Comparison of ENCODE assay signal across 2 cellular contexts in the genomic region with DNA sequence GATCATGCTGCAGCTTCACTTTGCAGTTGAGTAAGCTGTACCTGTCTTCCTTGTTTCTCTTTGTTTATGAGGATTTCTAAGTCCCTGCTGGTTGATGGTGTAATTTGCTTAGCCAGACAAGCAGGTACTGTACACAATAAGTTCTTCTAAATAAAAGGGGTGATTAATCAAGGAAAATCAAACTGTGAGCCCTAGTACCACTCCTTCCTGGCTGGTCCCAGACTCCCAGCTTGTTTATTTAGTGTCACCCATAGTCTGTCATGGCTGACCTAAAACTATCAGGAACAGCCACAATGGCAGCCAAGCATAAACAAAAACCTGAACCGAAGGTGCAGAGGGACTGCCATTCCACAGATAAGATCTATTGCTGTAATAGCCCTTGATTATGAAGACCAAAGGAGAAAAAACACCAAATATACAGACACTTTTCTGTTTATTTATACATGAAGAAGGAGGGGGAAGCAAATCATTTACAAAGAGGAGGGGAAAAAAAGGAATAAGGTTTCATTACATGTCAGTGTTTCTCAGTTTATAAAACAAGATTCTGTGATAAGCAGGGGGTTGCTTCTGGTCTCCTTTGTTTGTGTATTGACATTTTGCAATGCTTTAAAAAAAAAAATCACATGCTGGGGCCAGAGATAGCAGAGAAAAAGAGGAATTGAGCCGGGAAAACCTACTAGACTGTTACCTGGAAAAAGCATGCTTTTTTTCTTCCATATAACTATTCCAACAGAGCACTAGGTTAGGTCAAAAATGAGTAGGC.
A peak's percentile ranks its signal among the peaks of the same experiment; 100 is the strongest.
TF ChIP-seq lines count a peak whose summit lies in the region.

No MANE protein-coding gene starts in this region.

TF ChIP-seq in liver, 16 proteins besides CTCF, POLR2A, EP300 and RAD21:
- TF ChIP-seq, protein P1, sequence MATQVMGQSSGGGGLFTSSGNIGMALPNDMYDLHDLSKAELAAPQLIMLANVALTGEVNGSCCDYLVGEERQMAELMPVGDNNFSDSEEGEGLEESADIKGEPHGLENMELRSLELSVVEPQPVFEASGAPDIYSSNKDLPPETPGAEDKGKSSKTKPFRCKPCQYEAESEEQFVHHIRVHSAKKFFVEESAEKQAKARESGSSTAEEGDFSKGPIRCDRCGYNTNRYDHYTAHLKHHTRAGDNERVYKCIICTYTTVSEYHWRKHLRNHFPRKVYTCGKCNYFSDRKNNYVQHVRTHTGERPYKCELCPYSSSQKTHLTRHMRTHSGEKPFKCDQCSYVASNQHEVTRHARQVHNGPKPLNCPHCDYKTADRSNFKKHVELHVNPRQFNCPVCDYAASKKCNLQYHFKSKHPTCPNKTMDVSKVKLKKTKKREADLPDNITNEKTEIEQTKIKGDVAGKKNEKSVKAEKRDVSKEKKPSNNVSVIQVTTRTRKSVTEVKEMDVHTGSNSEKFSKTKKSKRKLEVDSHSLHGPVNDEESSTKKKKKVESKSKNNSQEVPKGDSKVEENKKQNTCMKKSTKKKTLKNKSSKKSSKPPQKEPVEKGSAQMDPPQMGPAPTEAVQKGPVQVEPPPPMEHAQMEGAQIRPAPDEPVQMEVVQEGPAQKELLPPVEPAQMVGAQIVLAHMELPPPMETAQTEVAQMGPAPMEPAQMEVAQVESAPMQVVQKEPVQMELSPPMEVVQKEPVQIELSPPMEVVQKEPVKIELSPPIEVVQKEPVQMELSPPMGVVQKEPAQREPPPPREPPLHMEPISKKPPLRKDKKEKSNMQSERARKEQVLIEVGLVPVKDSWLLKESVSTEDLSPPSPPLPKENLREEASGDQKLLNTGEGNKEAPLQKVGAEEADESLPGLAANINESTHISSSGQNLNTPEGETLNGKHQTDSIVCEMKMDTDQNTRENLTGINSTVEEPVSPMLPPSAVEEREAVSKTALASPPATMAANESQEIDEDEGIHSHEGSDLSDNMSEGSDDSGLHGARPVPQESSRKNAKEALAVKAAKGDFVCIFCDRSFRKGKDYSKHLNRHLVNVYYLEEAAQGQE (IDR thresholded peaks at IDR 0.05): no peak
- TF ChIP-seq JUND (IDR thresholded peaks at IDR 0.05) (no peak), FOXA1 (IDR thresholded peaks at IDR 0.05) (no peak), NR2F2 (IDR thresholded peaks at IDR 0.05) (no peak), HNF4G (IDR thresholded peaks at IDR 0.05) (no peak), RXRA (IDR thresholded peaks at IDR 0.05) (peak in 1 of 2 donors; percentile 13), SP1 (IDR thresholded peaks at IDR 0.05) (no peak), HNF4A (conservative IDR thresholded peaks at IDR 0.05) (peak in 1 of 2 donors; percentile 19), TAF1 (conservative IDR thresholded peaks at IDR 0.05) (no peak), GABPA (IDR thresholded peaks at IDR 0.05 in 1 of 2, conservative IDR thresholded peaks at IDR 0.05 in 1 of 2) (no peak), EGR1 (IDR thresholded peaks at IDR 0.05; ENCODE audit: low read depth in 2 of 2) (no peak), YY1 (IDR thresholded peaks at IDR 0.05) (peak; percentile 87), FOXA2 (IDR thresholded peaks at IDR 0.05) (no peak)
- TF ChIP-seq, protein P2, sequence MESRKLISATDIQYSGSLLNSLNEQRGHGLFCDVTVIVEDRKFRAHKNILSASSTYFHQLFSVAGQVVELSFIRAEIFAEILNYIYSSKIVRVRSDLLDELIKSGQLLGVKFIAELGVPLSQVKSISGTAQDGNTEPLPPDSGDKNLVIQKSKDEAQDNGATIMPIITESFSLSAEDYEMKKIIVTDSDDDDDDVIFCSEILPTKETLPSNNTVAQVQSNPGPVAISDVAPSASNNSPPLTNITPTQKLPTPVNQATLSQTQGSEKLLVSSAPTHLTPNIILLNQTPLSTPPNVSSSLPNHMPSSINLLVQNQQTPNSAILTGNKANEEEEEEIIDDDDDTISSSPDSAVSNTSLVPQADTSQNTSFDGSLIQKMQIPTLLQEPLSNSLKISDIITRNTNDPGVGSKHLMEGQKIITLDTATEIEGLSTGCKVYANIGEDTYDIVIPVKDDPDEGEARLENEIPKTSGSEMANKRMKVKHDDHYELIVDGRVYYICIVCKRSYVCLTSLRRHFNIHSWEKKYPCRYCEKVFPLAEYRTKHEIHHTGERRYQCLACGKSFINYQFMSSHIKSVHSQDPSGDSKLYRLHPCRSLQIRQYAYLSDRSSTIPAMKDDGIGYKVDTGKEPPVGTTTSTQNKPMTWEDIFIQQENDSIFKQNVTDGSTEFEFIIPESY (IDR thresholded peaks at IDR 0.05): no peak
- TF ChIP-seq, protein P3, sequence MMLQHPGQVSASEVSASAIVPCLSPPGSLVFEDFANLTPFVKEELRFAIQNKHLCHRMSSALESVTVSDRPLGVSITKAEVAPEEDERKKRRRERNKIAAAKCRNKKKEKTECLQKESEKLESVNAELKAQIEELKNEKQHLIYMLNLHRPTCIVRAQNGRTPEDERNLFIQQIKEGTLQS (IDR thresholded peaks at IDR 0.05): no peak
- TF ChIP-seq, protein P4, sequence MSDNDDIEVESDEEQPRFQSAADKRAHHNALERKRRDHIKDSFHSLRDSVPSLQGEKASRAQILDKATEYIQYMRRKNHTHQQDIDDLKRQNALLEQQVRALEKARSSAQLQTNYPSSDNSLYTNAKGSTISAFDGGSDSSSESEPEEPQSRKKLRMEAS (IDR thresholded peaks at IDR 0.05): peak; percentile 36

TF ChIP-seq in HepG2, 621 proteins besides CTCF, POLR2A, EP300 and RAD21 (continued from another document):
- TF ChIP-seq ZNF143 (CRISPR knock-in tag; IDR thresholded peaks at IDR 0.05) (no peak), CBX1 (IDR thresholded peaks at IDR 0.05; ENCODE audit: low read depth) (no peak)
